8 cellular contexts compared by ENCODE assay signal in genomic region chr21:22791986-22792560, GRCh38.
A peak's percentile ranks its signal among the peaks of the same experiment; 100 is the strongest.
DNase-seq lines count a peak whose midpoint lies in the region; ATAC-seq, FAIRE-seq and TF ChIP-seq lines count a peak whose summit lies in the region.
"Had no signal": no experiment of that assay in that cellular context is flagged by ENCODE, and none has a peak within 500 bp of the region (broad histone marks: within the 10 kb centered on the region; RNA-seq: fewer than 3 reads in every experiment).

No MANE protein-coding gene starts in this region.

- H3K79me2 ChIP-seq in HepG2 (ENCODE audit: insufficient read depth, low read length) = no peaks in the 10 kb centered on the region

- H3K4me1 ChIP-seq in HepG2 (ENCODE audit: insufficient read depth, low read length) = no peaks in the 10 kb centered on the region

- no peaks in the 10 kb centered on the region for H3K27me3 Mint-ChIP-seq in brain

- no peaks in the 10 kb centered on the region for H3K36me3 Mint-ChIP-seq in brain

- H3K4me2 ChIP-seq in HepG2 (ENCODE audit: low read depth, low read length) = no peak overlapping the region

- CTCF ChIA-PET in HepG2 (lab: Yijun Ruan, JAX; ENCODE audit: low intra/inter-chr PET ratio, low total read pairs) = interaction anchor here (1.3 to 1.7 kb wide), 3 partner anchors 1628 to 1793 kb away, joined by 4 to 5 read pairs (median 5); partner anchors contain the start of gene NCAM2

- 2% methylated on average over 3 of the region's 3 CpGs for WGBS in HepG2 (ENCODE audit: low lambda C conversion rate)

- TF ChIP-seq EP300 in HepG2 (IDR thresholded peaks at IDR 0.05; ENCODE audit: low read depth in 2 of 2, low read length in 2 of 2) (no peak), HepG2 (CRISPR knock-in tag; IDR thresholded peaks at IDR 0.05; ENCODE audit: borderline replicate concordance) (no peak)

- TF ChIP-seq POLR2A in HepG2 (IDR thresholded peaks at IDR 0.05; ENCODE audit: insufficient read depth in 1 of 2, low read depth in 2 of 2, low read length in 2 of 2) = no peak

- no TSS peak for BruUV-seq in HepG2 (replicated peaks; lab: Mats Ljungman, UMichigan)

- H4K20me1 ChIP-seq in HepG2 (ENCODE audit: insufficient read depth, low read length) = no peaks in the 10 kb centered on the region

- no peak for TF ChIP-seq RAD21 in HepG2 (CRISPR knock-in tag; IDR thresholded peaks at IDR 0.05)

- POLR2A ChIA-PET in HepG2 (lab: Yijun Ruan, JAX) = no interaction called here

- H3K4me3 ChIP-seq in HepG2 (replicated peaks in 1 of 3; ENCODE audit: insufficient read depth in 1 of 3, low read depth in 2 of 3, low read length in 3 of 3) = no peak overlapping the region

- no peak overlapping the region for H3K4me3 Mint-ChIP-seq in brain
- H3K4me3 Mint-ChIP-seq: activated T-cell treated with anti-CD3 and anti-CD28 coated beads, Interleukin-2, amount 50 U/mL, for 72 hours had no signal

- no peaks in the 10 kb centered on the region for H3K36me3 ChIP-seq in HepG2 (replicated peaks in 1 of 2; ENCODE audit: control insufficient read depth in 1 of 2, insufficient read depth in 2 of 2, low read length in 2 of 2)

- intact Hi-C loops in HepG2 (cut with micrococcal nuclease; ENCODE audit: unreplicated experiment) = loop anchor here (10.0 kb wide), 1 partner anchor 1557 kb away; no protein-coding TSS in a partner anchor

- no peak overlapping the region for H3K9ac ChIP-seq in HepG2 (ENCODE audit: insufficient read depth, low read depth, low read length)

- H3K4me1 Mint-ChIP-seq in brain = peaks cover 4% of the 10 kb centered on the region

- H3K9me3 Mint-ChIP-seq in brain = peaks cover 0 to 2% (median under 1%) of the 10 kb centered on the region in 5 experiments
- H3K9me3 Mint-ChIP-seq: activated T-cell treated with anti-CD3 and anti-CD28 coated beads, Interleukin-2, amount 50 U/mL, for 72 hours had no signal

- in situ Hi-C loops in HepG2 (cut with HindIII; ENCODE audit: extremely low pct_ligation_motif_present, low pct_unique_long_range_greater_than_20kb) = loop anchor here (5.0 to 10.0 kb wide), 2 partner anchors 1627 to 1790 kb away; no protein-coding TSS in a partner anchor

- peak; percentile 87 to 89 for TF ChIP-seq CTCF in brain (conservative IDR thresholded peaks at IDR 0.05)
- peak; percentile 41 for TF ChIP-seq CTCF in HepG2 (CRISPR knock-in tag; IDR thresholded peaks at IDR 0.05)

- no peak overlapping the region for H3K27ac Mint-ChIP-seq in brain
- H3K27ac Mint-ChIP-seq: activated T-cell treated with anti-CD3 and anti-CD28 coated beads, Interleukin-2, amount 50 U/mL, for 72 hours had no signal

- DNase-seq in GM04504 (ENCODE audit: low read depth) (peak; percentile 4), NCI-H774 (lab: John Stamatoyannopoulos, UW) (peak; percentile 39), HepG2 (ENCODE audit: low spot score) (peak; percentile 12), ecto neural progenitor cell (ENCODE audit: low spot score) (no peak)
- no peak for DNase-seq in effector CD8-positive, alpha-beta T cell (lab: John Stamatoyannopoulos, UW)

- no peaks in the 10 kb centered on the region for H3K27me3 ChIP-seq in HepG2 (ENCODE audit: control insufficient read depth in 1 of 2, insufficient read depth in 2 of 2, low read length in 2 of 2)

- peak; percentile 63 for ATAC-seq in HG03565 (IDR thresholded peaks at IDR 0.05; ENCODE audit: unreplicated experiment)
- ATAC-seq in HepG2 = no peak
- ATAC-seq: activated T-cell treated with anti-CD3 and anti-CD28 coated beads, Interleukin-2, amount 50 U/mL, for 72 hours had no signal

- no peak overlapping the region for H3K27ac ChIP-seq in HepG2 (ENCODE audit: extremely low read length, insufficient read depth, low read length)

- no peak for FAIRE-seq in HepG2 (lab: Jason Lieb, UNC)

- H3K9me3 ChIP-seq in HepG2 (ENCODE audit: low read length) = peaks cover 25% of the 10 kb centered on the region

- no peak overlapping the region for H2AFZ ChIP-seq in HepG2 (ENCODE audit: low read length)

TF ChIP-seq in HepG2, 621 proteins besides CTCF, POLR2A, EP300 and RAD21:
- TF ChIP-seq ZNF83 (CRISPR knock-in tag; IDR thresholded peaks at IDR 0.05; ENCODE audit: borderline replicate concordance) = no peak
- TF ChIP-seq SMC3 (IDR thresholded peaks at IDR 0.05; ENCODE audit: low read length) = peak; percentile 22; the same call in 1 of the 2 replicates
- peak; percentile 57 for TF ChIP-seq STAG1 (CRISPR knock-in tag; IDR thresholded peaks at IDR 0.05)
- no peak for TF ChIP-seq ZBTB44 (CRISPR knock-in tag; IDR thresholded peaks at IDR 0.05)

Comparison
In these comparisons a context has a peak if more than half of its experiments do, and no peak if none do; other contexts are left out.
1. DNase-seq: peak in GM04504 (single experiment), NCI-H774 (single experiment) and HepG2 (single experiment); none in ecto neural progenitor cell (single experiment) and effector CD8-positive, alpha-beta T cell (single experiment).